ENCODE assay signal across 8 cellular contexts in the genomic region with DNA sequence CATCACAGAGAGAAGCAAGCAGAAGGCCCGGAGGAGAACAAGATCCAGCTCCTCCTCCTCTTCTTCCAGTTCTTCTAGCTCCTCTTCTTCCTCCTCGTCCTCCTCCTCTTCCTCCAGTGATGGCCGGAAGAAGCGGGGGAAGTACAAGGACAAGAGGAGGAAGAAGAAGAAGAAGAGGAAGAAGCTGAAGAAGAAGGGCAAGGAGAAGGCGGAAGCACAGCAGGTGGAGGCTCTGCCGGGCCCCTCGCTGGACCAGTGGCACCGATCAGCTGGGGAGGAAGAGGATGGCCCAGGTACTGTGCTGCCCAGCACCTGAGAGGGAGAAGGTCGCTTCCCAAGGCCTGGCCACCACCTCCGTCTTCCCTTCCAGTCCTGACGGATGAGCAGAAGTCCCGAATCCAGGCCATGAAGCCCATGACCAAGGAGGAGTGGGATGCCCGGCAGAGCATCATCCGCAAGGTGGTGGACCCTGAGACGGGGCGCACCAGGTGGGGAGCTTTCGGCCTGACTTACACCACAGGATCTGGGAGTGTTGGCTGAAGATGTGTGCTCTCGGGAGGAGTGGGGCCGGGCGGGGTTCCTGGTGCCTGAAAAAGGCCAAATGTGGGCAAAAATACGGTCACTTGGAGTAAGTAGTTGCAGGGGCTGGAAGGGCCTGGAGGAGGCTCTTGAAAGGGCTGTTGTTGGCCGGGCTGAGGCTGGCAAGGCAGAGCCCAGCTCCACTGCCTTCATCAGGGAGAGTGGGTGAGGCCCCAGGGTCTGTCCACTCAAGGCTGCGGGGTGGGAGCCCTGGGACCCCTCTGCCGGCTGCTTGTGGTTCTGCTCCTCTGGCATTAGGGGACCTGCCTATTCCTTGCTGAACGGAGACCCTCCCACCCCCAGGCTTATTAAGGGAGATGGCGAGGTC. TPM values are rescaled to one million over a fixed set of nuclear protein-coding genes. Genes with fewer than 3 reads are reported as not detected.
A peak's percentile ranks its signal among the peaks of the same experiment; 100 is the strongest.
DNase-seq lines count a peak whose midpoint lies in the region; ATAC-seq and TF ChIP-seq lines count a peak whose summit lies in the region.

No MANE protein-coding gene starts in this region.

- no peak for TF ChIP-seq CTCF in cardiac muscle cell (IDR thresholded peaks at IDR 0.05; ENCODE audit: low read depth, low read length)
- no peak for TF ChIP-seq CTCF in right lobe of liver (IDR thresholded peaks at IDR 0.05)
- no peak for TF ChIP-seq CTCF in transverse colon (IDR thresholded peaks at IDR 0.05)

- DNase-seq in cardiac muscle cell (ENCODE audit: low read depth in 1 of 2, low spot score in 1 of 2), result no peak
- no peak for DNase-seq in Right ventricle myocardium superior
- no peak for DNase-seq in adipocyte (ENCODE audit: low read depth)
- DNase-seq in right lobe of liver, result peak in 2 of 3 donors; percentile 22 to 50
- no peak for DNase-seq in transverse colon
- DNase-seq in NCI-H2171 (lab: John Stamatoyannopoulos, UW), result no peak
- no peak for DNase-seq in SHP77 treated with DMSO at 0.1 percent for 48 hours (lab: John Stamatoyannopoulos, UW)

- WGBS in right lobe of liver (ENCODE audit: insufficient coverage, low coverage, low lambda C conversion rate, missing lambda C conversion rate), result 62% methylated on average over 17 of the region's 26 CpGs
- WGBS in transverse colon (ENCODE audit: low coverage in 1 of 2), 2 donors, result 57 to 69% methylated on average over 2 to 25 of the region's 26 CpGs

- H3K4me1 ChIP-seq in cardiac muscle cell (ENCODE audit: low read depth) (peaks cover 14% of the 10 kb centered on the region), adipocyte (ENCODE audit: control insufficient read depth, insufficient read depth, low read length) (peaks cover 49% of the 10 kb centered on the region), right lobe of liver (peaks cover 0 to 49% (median 23%) of the 10 kb centered on the region in 4 donors), transverse colon (peaks cover 28 to 59% (median 47%) of the 10 kb centered on the region in 4 donors)

- H3K9me3 ChIP-seq in cardiac muscle cell (ENCODE audit: low read depth) (no peaks in the 10 kb centered on the region), adipocyte (ENCODE audit: control insufficient read depth, low read length) (no peaks in the 10 kb centered on the region), right lobe of liver (no peaks in the 10 kb centered on the region), transverse colon (no peaks in the 10 kb centered on the region)

- H3K27ac ChIP-seq in cardiac muscle cell, result no peak overlapping the region
- H3K27ac ChIP-seq in right lobe of liver, result peak overlapping the region in 2 of 3 donors; percentile 84 to 90
- peak overlapping the region; percentile 89 to 93 (median 92) for H3K27ac ChIP-seq in transverse colon

- ATAC-seq in Right ventricle myocardium superior (ENCODE audit: poor library complexity), result no peak
- ATAC-seq in right lobe of liver, result no peak
- ATAC-seq in GM18870 (IDR thresholded peaks at IDR 0.05; ENCODE audit: unreplicated experiment), result no peak

- H3K9ac ChIP-seq in adipocyte (ENCODE audit: low read length), result peak overlapping the region; percentile 97

- TF ChIP-seq EP300 in transverse colon (IDR thresholded peaks at IDR 0.05; ENCODE audit: low read depth), result no peak

- peak overlapping the region; percentile 90 for H3K4me3 ChIP-seq in cardiac muscle cell
- peak overlapping the region; percentile 96 for H3K4me3 ChIP-seq in adipocyte (ENCODE audit: low read length)
- peak overlapping the region; percentile 97 to 99 (median 98) for H3K4me3 ChIP-seq in right lobe of liver
- peak overlapping the region; percentile 69 to 98 (median 92) for H3K4me3 ChIP-seq in transverse colon

- H3K27me3 ChIP-seq in cardiac muscle cell, result no peaks in the 10 kb centered on the region
- no peaks in the 10 kb centered on the region for H3K27me3 ChIP-seq in adipocyte (replicated peaks; ENCODE audit: control insufficient read depth, insufficient read depth, low read length)
- H3K27me3 ChIP-seq in right lobe of liver, result no peaks in the 10 kb centered on the region
- no peaks in the 10 kb centered on the region for H3K27me3 ChIP-seq in transverse colon

- TF ChIP-seq POLR2A in right lobe of liver (IDR thresholded peaks at IDR 0.05), result no peak
- TF ChIP-seq POLR2A in transverse colon (IDR thresholded peaks at IDR 0.05), result no peak

- H3K36me3 ChIP-seq in cardiac muscle cell (no peaks in the 10 kb centered on the region), adipocyte (ENCODE audit: control insufficient read depth, insufficient read depth, low read length, severe bottlenecking) (peaks cover 5% of the 10 kb centered on the region), right lobe of liver (peaks cover 0 to 11% (median 3%) of the 10 kb centered on the region in 4 donors), transverse colon (no peaks in the 10 kb centered on the region)

- in situ Hi-C loops in transverse colon (cut with MboI; ENCODE audit: low pct_ligation_motif_present in 1 of 4, low pct_unique_long_range_greater_than_20kb in 1 of 4, low sequenced_read_pairs in 3 of 4), result no loop called here

- intact Hi-C loops in Right ventricle myocardium superior (cut with DNase I) (no loop called here), right lobe of liver (cut with DNase I) (loop anchor here in 1 of 2 donors (10.0 kb wide), 1 partner anchor 253 kb away; the partner anchor contains the start of genes MPHOSPH9 and MTRFR), transverse colon (cut with DNase I; ENCODE audit: low total_unique reads) (no loop called here)

RNA-seq across cellular contexts. Expression of gene ARL6IP4, which starts 1.4 kb away (rescaled TPM):
- total RNA-seq in cardiac muscle cell (204 and 253 TPM in 2 replicates), Right ventricle myocardium superior (162 TPM), right lobe of liver (100 to 1,000 TPM in 5 of 6 experiments, 10 to 100 TPM in 1; 84.7 to 146 (median 110) TPM), transverse colon (100 to 1,000 TPM in 3 of 4 donors, 10 to 100 TPM in 1; 77.4 to 225 (median 184) TPM)
- polyA plus RNA-seq in cardiac muscle cell, result 274 and 323 TPM in 2 replicates

RNA-seq across cellular contexts. Expression of gene OGFOD2, which starts 6.8 kb away (rescaled TPM):
- total RNA-seq in cardiac muscle cell, result 39.3 and 44.4 TPM in 2 replicates
- polyA plus RNA-seq in cardiac muscle cell, result 22.8 and 41.8 TPM in 2 replicates
- total RNA-seq in Right ventricle myocardium superior, result 14.2 TPM
- 10 to 100 TPM in 5 of 6 experiments, 1 to 10 TPM in 1; 9.9 to 18.8 (median 14.1) TPM for total RNA-seq in right lobe of liver
- total RNA-seq in transverse colon, result 10 to 100 TPM; 12.0 to 36.0 (median 18.4) TPM

RNA-seq across cellular contexts. Expression of gene ABCB9, which starts 15.6 kb away (rescaled TPM):
- total RNA-seq in cardiac muscle cell (9.7 and 13.0 TPM in 2 replicates), Right ventricle myocardium superior (3.9 TPM), right lobe of liver (1 to 10 TPM in 2 of 6 experiments, under 1 TPM in 4; 0.48 to 1.4 (median 0.94) TPM), transverse colon (10 to 100 TPM in 1 of 4 donors, 1 to 10 TPM in 2, under 1 TPM in 1; 0.40 to 15.3 (median 9.2) TPM)
- 5.2 and 10.0 TPM in 2 replicates for polyA plus RNA-seq in cardiac muscle cell

Comparison
In these comparisons a context has a peak if more than half of its experiments do, and no peak if none do; other contexts are left out.
1. DNase-seq: peak in right lobe of liver (2 of 3); none in cardiac muscle cell (0 of 2), Right ventricle myocardium superior (single experiment), adipocyte (single experiment), transverse colon (single experiment), NCI-H2171 (single experiment) and SHP77 treated with DMSO at 0.1 percent for 48 hours (single experiment).
2. Peak in every context shown above with its lines, with median percentiles within 50 percentile points of each other: H3K4me3 ChIP-seq.